Comparison of ENCODE assay signal across 16 cellular contexts in genomic region chr10:87605656-87606308, GRCh38. TPM values are rescaled to one million over a fixed set of nuclear protein-coding genes. Genes with fewer than 3 reads are reported as not detected.
DNase-seq lines count a peak whose midpoint lies in the region; TF ChIP-seq lines count a peak whose summit lies in the region.
"Had no signal": no experiment of that assay in that cellular context is flagged by ENCODE, and none has a peak within 500 bp of the region (broad histone marks: within the 10 kb centered on the region; RNA-seq: fewer than 3 reads in every experiment).

No MANE protein-coding gene starts in this region.

- CTCF ChIA-PET in HEK293 (lab: Yijun Ruan, JAX) = interaction anchor here (1.8 kb wide), 1 partner anchor 16 kb away, joined by 6 read pairs; no protein-coding TSS in a partner anchor

- H3K36me3 ChIP-seq in HEK293 (ENCODE audit: control insufficient read depth in 2 of 2, insufficient read depth in 1 of 2, low read length in 2 of 2) (no peaks in the 10 kb centered on the region), adipocyte (ENCODE audit: control insufficient read depth, insufficient read depth, low read length, severe bottlenecking) (no peaks in the 10 kb centered on the region), neuronal stem cell (replicated peaks in 1 of 2; ENCODE audit: control insufficient read depth in 2 of 2, insufficient read depth in 2 of 2, low read length in 2 of 2) (no peaks in the 10 kb centered on the region)
- H3K36me3 ChIP-seq: esophagus muscularis mucosa had no signal

- H3K4me3 ChIP-seq in HEK293 (ENCODE audit: low read depth, low read length) (no peak overlapping the region), adipocyte (ENCODE audit: low read length) (peak overlapping the region; percentile 1), neuronal stem cell (ENCODE audit: low read length in 2 of 2) (no peak overlapping the region)
- H3K4me3 ChIP-seq: esophagus muscularis mucosa, smooth muscle cell had no signal

- H3K79me1 ChIP-seq in neuronal stem cell (ENCODE audit: low read depth, low read length) = no peaks in the 10 kb centered on the region

- no peak overlapping the region for H3K23ac ChIP-seq in neuronal stem cell (ENCODE audit: low read depth, low read length, poor library complexity)

- no peak for TF ChIP-seq CTCF in HEK293 (tag by site-specific recombination; IDR thresholded peaks at IDR 0.05)

- H3K4ac ChIP-seq in neuronal stem cell (ENCODE audit: low read length) = no peak overlapping the region

- no peaks in the 10 kb centered on the region for H3K4me1 ChIP-seq in HEK293 (ENCODE audit: control insufficient read depth, insufficient read depth, low read length)
- peaks cover 37% of the 10 kb centered on the region for H3K4me1 ChIP-seq in adipocyte (ENCODE audit: control insufficient read depth, insufficient read depth, low read length)
- H3K4me1 ChIP-seq in neuronal stem cell (ENCODE audit: control insufficient read depth in 2 of 2, insufficient read depth in 1 of 2, low read depth in 1 of 2, low read length in 2 of 2) = peaks cover 3 to 19% of the 10 kb centered on the region in 2 donors

- H3K4me2 ChIP-seq in neuronal stem cell (ENCODE audit: insufficient read depth, low read length, poor library complexity, severe bottlenecking) = no peak overlapping the region
- H3K4me2 ChIP-seq: smooth muscle cell had no signal

- H2AK5ac ChIP-seq in neuronal stem cell (ENCODE audit: low read depth, low read length) = no peak overlapping the region

- peak; percentile 31 for DNase-seq in adipocyte (ENCODE audit: low read depth)
- DNase-seq in fibroblast of peridontal ligament (ENCODE audit: extremely low read depth) = peak; percentile 67
- no peak for DNase-seq in neuronal stem cell (ENCODE audit: low spot score)
- DNase-seq in NOMO-1 treated with dmso at 0.1 percent for 144 hours (lab: John Stamatoyannopoulos, UW; ENCODE audit: unreplicated experiment) = no peak
- no peak for DNase-seq in AML-193 (lab: John Stamatoyannopoulos, UW)
- no peak for DNase-seq in GM19238 (ENCODE audit: insufficient read length, low spot score)
- DNase-seq in hepatic stellate cell (ENCODE audit: low spot score) = no peak
- DNase-seq: activated CD4-positive, alpha-beta T cell treated with anti-CD3 and anti-CD28 coated beads for 48 hours; NCI-H1417 treated with DMSO at 0.1 percent for 48 hours; NCI-H748 treated with DMSO at 0.1 percent for 48 hours; occipital lobe; stimulated activated naive CD8-positive, alpha-beta T cell treated with anti-CD3 and anti-CD28 coated beads, Interleukin-15, amount 100 ng/mL, for 72 hours had no signal

- H3K9ac ChIP-seq in adipocyte (ENCODE audit: low read length) = peak overlapping the region; percentile 48
- H3K9ac ChIP-seq in neuronal stem cell (ENCODE audit: low read depth, low read length, poor library complexity) = no peak overlapping the region

- no peak overlapping the region for H4K8ac ChIP-seq in neuronal stem cell (ENCODE audit: low read depth, low read length)

- H3K27ac ChIP-seq in HEK293 (ENCODE audit: extremely low read depth, low read depth, low read length) = no peak overlapping the region
- no peak overlapping the region for H3K27ac ChIP-seq in neuronal stem cell (replicated peaks; ENCODE audit: low read length)
- H3K27ac ChIP-seq: esophagus muscularis mucosa, RWPE1 had no signal

- H2BK5ac ChIP-seq in neuronal stem cell (ENCODE audit: low read length) = no peak overlapping the region

- H4K91ac ChIP-seq in neuronal stem cell (ENCODE audit: low read depth, low read length, poor library complexity) = no peak overlapping the region

- H3K9me3 ChIP-seq in HEK293 (ENCODE audit: control insufficient read depth, insufficient read depth, low read depth, low read length) (no peaks in the 10 kb centered on the region), adipocyte (ENCODE audit: control insufficient read depth, low read length) (no peaks in the 10 kb centered on the region), neuronal stem cell (replicated peaks in 1 of 2; ENCODE audit: control insufficient read depth in 2 of 2, insufficient read depth in 1 of 2, low read depth in 1 of 2, low read length in 2 of 2) (no peaks in the 10 kb centered on the region)
- H3K9me3 ChIP-seq: esophagus muscularis mucosa had no signal

- H3K18ac ChIP-seq in neuronal stem cell (ENCODE audit: low read length) = no peak overlapping the region

- H2BK120ac ChIP-seq in neuronal stem cell (ENCODE audit: low read depth, low read length) = no peak overlapping the region

- no peak overlapping the region for H2BK15ac ChIP-seq in neuronal stem cell (ENCODE audit: low read length)

- POLR2A ChIA-PET in HEK293 (lab: Yijun Ruan, JAX) = no interaction called here

- no peak overlapping the region for H3K14ac ChIP-seq in neuronal stem cell (ENCODE audit: low read length)

- no peak overlapping the region for H2BK12ac ChIP-seq in neuronal stem cell (ENCODE audit: low read length)

- H3K27me3 ChIP-seq in adipocyte (replicated peaks; ENCODE audit: control insufficient read depth, insufficient read depth, low read length) = no peaks in the 10 kb centered on the region
- no peaks in the 10 kb centered on the region for H3K27me3 ChIP-seq in neuronal stem cell (ENCODE audit: control insufficient read depth in 3 of 3, insufficient read depth in 3 of 3, low read depth in 1 of 3, low read length in 3 of 3)
- H3K27me3 ChIP-seq: esophagus muscularis mucosa had no signal

- WGBS in neuronal stem cell (ENCODE audit: extremely low coverage in 2 of 2, insufficient read length in 2 of 2, insufficient replicate concordance in 1 of 2), 2 donors = no CpG with 5 or more reads among the region's 4 CpGs

- H2AFZ ChIP-seq in neuronal stem cell (ENCODE audit: low read length) = peak overlapping the region; percentile 25

TF ChIP-seq in HEK293, 187 proteins besides CTCF, POLR2A, EP300 and RAD21:
- TF ChIP-seq SCRT2 (tag by site-specific recombination; IDR thresholded peaks at IDR 0.05) (no peak), ZNF530 (tag by site-specific recombination; IDR thresholded peaks at IDR 0.05; ENCODE audit: low read depth) (0 out of 2 replicates have a peak, but pooled peaks have one; percentile 60), ZNF677 (tag by site-specific recombination; IDR thresholded peaks at IDR 0.05) (no peak)

RNA-seq across cellular contexts. Expression of gene PAPSS2, which starts 53.9 kb away (rescaled TPM):
- polyA plus RNA-seq in neuronal stem cell (2013, experiment 1 of 2) = 1.1 TPM
- polyA plus RNA-seq in neuronal stem cell (2013, experiment 2 of 2) = 1.3 TPM

Comparison
In these comparisons a context has a peak if more than half of its experiments do, and no peak if none do; other contexts are left out.
1. DNase-seq: peak in adipocyte (single experiment) and fibroblast of peridontal ligament (single experiment); none in neuronal stem cell (single experiment), NOMO-1 treated with dmso at 0.1 percent for 144 hours (single experiment), AML-193 (0 of 2), GM19238 (single experiment) and hepatic stellate cell (single experiment).